Comparison of ENCODE assay signal across 8 cellular contexts in genomic region chr10:79148452-79149344, GRCh38.
A peak's percentile ranks its signal among the peaks of the same experiment; 100 is the strongest.
DNase-seq lines count a peak whose midpoint lies in the region; ATAC-seq and TF ChIP-seq lines count a peak whose summit lies in the region.

No MANE protein-coding gene starts in this region.

- no peaks in the 10 kb centered on the region for H3F3A ChIP-seq in GM23338 (replicated peaks; ENCODE audit: low read depth)

- no peaks in the 10 kb centered on the region for H3K9me3 Mint-ChIP-seq in GM23338
- no peaks in the 10 kb centered on the region for H3K9me3 Mint-ChIP-seq in activated naive CD8-positive, alpha-beta T cell treated with anti-CD3 and anti-CD28 coated beads, Interleukin-2, amount 10 ng/mL, durations not matched to agents 7 days and 5 days

- ATAC-seq in GM23338 (no peak), HG03354 (IDR thresholded peaks at IDR 0.05; ENCODE audit: poor library complexity, severe bottlenecking, unreplicated experiment) (no peak)
- no peak for ATAC-seq in activated naive CD8-positive, alpha-beta T cell treated with anti-CD3 and anti-CD28 coated beads, Interleukin-2, amount 10 ng/mL, durations not matched to agents 7 days and 5 days (ENCODE audit: low read depth)

- H4K20me1 ChIP-seq in GM23338 (replicated peaks; ENCODE audit: insufficient read depth), result no peaks in the 10 kb centered on the region

- intact Hi-C loops in left ventricle myocardium inferior (cut with micrococcal nuclease), result loop anchor here (5.0 kb wide), 1 partner anchor 76 kb away; no protein-coding TSS in a partner anchor

- H3K4me3 ChIP-seq in GM23338 (no peak overlapping the region), left ventricle myocardium inferior (peak overlapping the region; percentile 37), rectal smooth muscle tissue (ENCODE audit: low read length) (peak overlapping the region; percentile 2)

- H3K4me1 ChIP-seq in GM23338 (ENCODE audit: insufficient read depth) (peaks cover 11% of the 10 kb centered on the region; the same call in 1 of the 2 replicates), left ventricle myocardium inferior (peaks cover 100% of the 10 kb centered on the region), rectal smooth muscle tissue (ENCODE audit: control insufficient read depth, insufficient read depth, low read length) (peaks cover 72% of the 10 kb centered on the region)

- H3K4me3 Mint-ChIP-seq in GM23338, result no peak overlapping the region
- no peak overlapping the region for H3K4me3 Mint-ChIP-seq in activated naive CD8-positive, alpha-beta T cell treated with anti-CD3 and anti-CD28 coated beads, Interleukin-2, amount 10 ng/mL, durations not matched to agents 7 days and 5 days

- H2AFZ ChIP-seq in GM23338, result no peak overlapping the region

- H3K27me3 ChIP-seq in GM23338 (ENCODE audit: insufficient read depth) (no peaks in the 10 kb centered on the region), left ventricle myocardium inferior (ENCODE audit: low read depth) (no peaks in the 10 kb centered on the region), rectal smooth muscle tissue (ENCODE audit: control insufficient read depth, insufficient read depth, low read length) (no peaks in the 10 kb centered on the region)

- peaks cover 28% of the 10 kb centered on the region for H3K4me1 Mint-ChIP-seq in GM23338
- H3K4me1 Mint-ChIP-seq in activated naive CD8-positive, alpha-beta T cell treated with anti-CD3 and anti-CD28 coated beads, Interleukin-2, amount 10 ng/mL, durations not matched to agents 7 days and 5 days, result peaks cover 40% of the 10 kb centered on the region

- H3K27ac ChIP-seq in GM23338 (ENCODE audit: low read depth), result no peak overlapping the region
- H3K27ac ChIP-seq in left ventricle myocardium inferior (replicated peaks), result peak overlapping the region; percentile 99
- H3K27ac ChIP-seq in rectal smooth muscle tissue (ENCODE audit: low read depth, low read length), result peak overlapping the region; percentile 80

- H3K27ac Mint-ChIP-seq in GM23338, result 0 out of 2 replicates have a peak overlapping the region, but pooled peaks have one; percentile 34
- H3K27ac Mint-ChIP-seq in activated naive CD8-positive, alpha-beta T cell treated with anti-CD3 and anti-CD28 coated beads, Interleukin-2, amount 10 ng/mL, durations not matched to agents 7 days and 5 days, result peak overlapping the region; percentile 89

- no peaks in the 10 kb centered on the region for H3K9me2 ChIP-seq in GM23338 (ENCODE audit: insufficient read depth)

- no peaks in the 10 kb centered on the region for H3K9me3 ChIP-seq in left ventricle myocardium inferior (replicated peaks)

- no peak overlapping the region for H3K4me2 ChIP-seq in GM23338

- H3K9ac ChIP-seq in rectal smooth muscle tissue (ENCODE audit: low read length), result no peak overlapping the region

- DNase-seq in GM23338 (ENCODE audit: low spot score) (no peak), left ventricle myocardium inferior (peak; percentile 88), NCI-H748 treated with DMSO at 0.1 percent for 48 hours (lab: John Stamatoyannopoulos, UW) (no peak), islet precursor cell (no peak), NAMALWA (ENCODE audit: low spot score) (no peak)
- no peak for DNase-seq in activated naive CD8-positive, alpha-beta T cell treated with anti-CD3 and anti-CD28 coated beads, Interleukin-2, amount 10 ng/mL, durations not matched to agents 7 days and 5 days

- no peaks in the 10 kb centered on the region for H3K36me3 ChIP-seq in GM23338 (ENCODE audit: insufficient read depth)
- peaks cover 5% of the 10 kb centered on the region for H3K36me3 ChIP-seq in left ventricle myocardium inferior
- H3K36me3 ChIP-seq in rectal smooth muscle tissue (ENCODE audit: control insufficient read depth, insufficient read depth, low read length), result no peaks in the 10 kb centered on the region

- POLR2A ChIA-PET in activated naive CD8-positive, alpha-beta T cell treated with anti-CD3 and anti-CD28 coated beads, Interleukin-2, amount 10 ng/mL, durations not matched to agents 7 days and 5 days (lab: Charles Lee), result interaction anchor here (0.6 to 1.8 kb wide), 3 partner anchors 9 to 1108 kb away, joined by 3 to 6 read pairs (median 4); no protein-coding TSS in a partner anchor

- H3K36me3 Mint-ChIP-seq in GM23338 (ENCODE audit: low read depth), result peaks cover 2% of the 10 kb centered on the region; the same call in 2 of the 3 replicates
- H3K36me3 Mint-ChIP-seq in activated naive CD8-positive, alpha-beta T cell treated with anti-CD3 and anti-CD28 coated beads, Interleukin-2, amount 10 ng/mL, durations not matched to agents 7 days and 5 days, result no peaks in the 10 kb centered on the region

- TF ChIP-seq CTCF in GM23338 (conservative IDR thresholded peaks at IDR 0.05; ENCODE audit: low read depth in 2 of 2) (no peak), left ventricle myocardium inferior (IDR thresholded peaks at IDR 0.05; ENCODE audit: borderline replicate concordance) (no peak)

- peaks cover 13% of the 10 kb centered on the region for H3K27me3 Mint-ChIP-seq in GM23338 (ENCODE audit: insufficient read depth, low read depth, poor library complexity)
- no peaks in the 10 kb centered on the region for H3K27me3 Mint-ChIP-seq in activated naive CD8-positive, alpha-beta T cell treated with anti-CD3 and anti-CD28 coated beads, Interleukin-2, amount 10 ng/mL, durations not matched to agents 7 days and 5 days

- no peaks in the 10 kb centered on the region for H3K79me2 ChIP-seq in GM23338 (replicated peaks; ENCODE audit: insufficient read depth)

TF ChIP-seq in GM23338, 12 proteins besides CTCF, POLR2A, EP300 and RAD21 (continues in another document):
- no peak for TF ChIP-seq STAT1 (IDR thresholded peaks at IDR 0.05; ENCODE audit: unreplicated experiment)
- TF ChIP-seq EZH2phosphoT487 (IDR thresholded peaks at IDR 0.05; ENCODE audit: unreplicated experiment), result no peak
- TF ChIP-seq EZH2 (IDR thresholded peaks at IDR 0.05; ENCODE audit: low read depth, unreplicated experiment), result no peak
- no peak for TF ChIP-seq ZNF331 (CRISPR knock-in tag; IDR thresholded peaks at IDR 0.05; ENCODE audit: low read depth)
- no peak for TF ChIP-seq CREB1 (CRISPR knock-in tag; IDR thresholded peaks at IDR 0.05; ENCODE audit: low read depth)
- TF ChIP-seq REST (IDR thresholded peaks at IDR 0.05; ENCODE audit: unreplicated experiment), result no peak
- no peak for TF ChIP-seq JUNB (IDR thresholded peaks at IDR 0.05; ENCODE audit: unreplicated experiment)
- no peak for TF ChIP-seq ETS1 (IDR thresholded peaks at IDR 0.05)
